10 cellular contexts compared by ENCODE assay signal in the genomic region with DNA sequence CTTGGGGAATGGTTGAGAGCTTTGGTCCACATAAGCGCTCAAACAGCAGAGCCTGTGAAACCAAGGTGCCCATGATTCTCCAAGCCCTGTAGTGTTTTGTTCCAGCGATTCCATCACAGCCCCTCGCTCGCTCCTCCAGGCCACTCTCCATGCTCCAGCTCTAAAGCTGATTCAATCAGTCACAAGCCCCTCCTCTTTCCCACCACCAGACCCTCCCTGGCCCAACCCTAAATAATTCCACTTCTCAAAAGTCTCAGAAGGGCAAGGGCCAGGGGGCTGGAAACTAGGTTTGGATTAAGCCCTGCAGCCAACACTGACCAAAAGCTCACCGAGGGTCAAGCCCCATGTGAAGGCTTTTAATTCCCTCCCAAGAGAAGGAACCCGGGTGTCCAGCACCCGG. TPM values are rescaled to one million over a fixed set of nuclear protein-coding genes. Genes with fewer than 3 reads are reported as not detected.
DNase-seq lines count a peak whose midpoint lies in the region; ATAC-seq, FAIRE-seq and TF ChIP-seq lines count a peak whose summit lies in the region.
"Had no signal": no experiment of that assay in that cellular context is flagged by ENCODE, and none has a peak within 500 bp of the region (broad histone marks: within the 10 kb centered on the region; RNA-seq: fewer than 3 reads in every experiment).

No MANE protein-coding gene starts in this region.

- peak overlapping the region; percentile 41 for H2BK15ac ChIP-seq in mesenchymal stem cell (ENCODE audit: low read depth, poor library complexity, severe bottlenecking)

- H3K27me3 Mint-ChIP-seq in stimulated activated naive CD8-positive, alpha-beta T cell treated with anti-CD3 and anti-CD28 coated beads, Interleukin-15, Interleukin-2, amounts not matched to agents 100 ng/mL and 50 ng/mL, for 24 hours = no peaks in the 10 kb centered on the region

- H3K36me3 ChIP-seq in ascending aorta = peaks cover 17 to 22% of the 10 kb centered on the region in 2 donors
- peaks cover 25 to 32% of the 10 kb centered on the region in 2 experiments for H3K36me3 ChIP-seq in mesenchymal stem cell (ENCODE audit: control insufficient read depth in 1 of 2, insufficient read depth in 2 of 2, low read depth in 1 of 2, low read length in 2 of 2)

- H2BK12ac ChIP-seq in mesenchymal stem cell (ENCODE audit: low read length in 2 of 2) = no peak overlapping the region

- H2BK120ac ChIP-seq in mesenchymal stem cell (ENCODE audit: low read depth, low read length) = no peak overlapping the region

- FAIRE-seq in D721Med (lab: Jason Lieb, UNC) = no peak

- no peak overlapping the region for H2AFZ ChIP-seq in mesenchymal stem cell (ENCODE audit: low read depth, low read length)

- intact Hi-C loops in ascending aorta (cut with DNase I) = no loop called here
- intact Hi-C loops in sciatic nerve (cut with DNase I) = no loop called here

- H3K27ac ChIP-seq in ascending aorta (peak overlapping the region; percentile 27 to 43), mesenchymal stem cell (ENCODE audit: low read length, poor library complexity, severe bottlenecking) (no peak overlapping the region)
- H3K27ac ChIP-seq: brain microvascular endothelial cell had no signal

- no peak overlapping the region for H2AK5ac ChIP-seq in mesenchymal stem cell (ENCODE audit: low read length, severe bottlenecking)

- no peaks in the 10 kb centered on the region for H3K9me3 ChIP-seq in ascending aorta
- no peaks in the 10 kb centered on the region for H3K9me3 ChIP-seq in mesenchymal stem cell (ENCODE audit: control insufficient read depth, low read length)

- H3K9me3 Mint-ChIP-seq in stimulated activated naive CD8-positive, alpha-beta T cell treated with anti-CD3 and anti-CD28 coated beads, Interleukin-15, Interleukin-2, amounts not matched to agents 100 ng/mL and 50 ng/mL, for 24 hours = no peaks in the 10 kb centered on the region

- no peak for DNase-seq in stimulated activated naive CD8-positive, alpha-beta T cell treated with anti-CD3 and anti-CD28 coated beads, Interleukin-15, Interleukin-2, amounts not matched to agents 100 U/mL and 50 U/mL, for 24 hours
- DNase-seq in ascending aorta (ENCODE audit: low spot score in 2 of 2) = no peak
- DNase-seq in mesenchymal stem cell = no peak
- no peak for DNase-seq in D721Med (ENCODE audit: insufficient read length, low spot score)
- DNase-seq in putamen (ENCODE audit: low spot score) = no peak
- DNase-seq in sciatic nerve (ENCODE audit: low spot score) = no peak
- DNase-seq: brain microvascular endothelial cell, SW 1271 had no signal

- no peak overlapping the region for H4K8ac ChIP-seq in mesenchymal stem cell (ENCODE audit: low read length)

- H3K36me3 Mint-ChIP-seq in stimulated activated naive CD8-positive, alpha-beta T cell treated with anti-CD3 and anti-CD28 coated beads, Interleukin-15, Interleukin-2, amounts not matched to agents 100 ng/mL and 50 ng/mL, for 24 hours (ENCODE audit: low read depth) = peaks cover 6% of the 10 kb centered on the region

- no peak overlapping the region for H4K91ac ChIP-seq in mesenchymal stem cell (ENCODE audit: low read length)

- H2BK5ac ChIP-seq in mesenchymal stem cell (ENCODE audit: low read depth, low read length, poor library complexity, severe bottlenecking) = no peak overlapping the region

- 67% methylated on average over 7 of the region's 7 CpGs for WGBS in mesenchymal stem cell

- peaks cover 30% of the 10 kb centered on the region for H3K4me1 Mint-ChIP-seq in stimulated activated naive CD8-positive, alpha-beta T cell treated with anti-CD3 and anti-CD28 coated beads, Interleukin-15, Interleukin-2, amounts not matched to agents 100 ng/mL and 50 ng/mL, for 24 hours (ENCODE audit: low read depth)

- no peak overlapping the region for H3K4me2 ChIP-seq in mesenchymal stem cell (ENCODE audit: low read length, poor library complexity, severe bottlenecking)

- H3K4me3 ChIP-seq in ascending aorta (peak overlapping the region in 1 of 2 donors; percentile 62), mesenchymal stem cell (ENCODE audit: insufficient read depth in 1 of 2, low read depth in 1 of 2, low read length in 2 of 2) (no peak overlapping the region)

- no peak overlapping the region for H3K9ac ChIP-seq in mesenchymal stem cell (ENCODE audit: low read length)

- H3K14ac ChIP-seq in mesenchymal stem cell (ENCODE audit: low read length in 2 of 2) = no peak overlapping the region

- no peak overlapping the region for H3K23ac ChIP-seq in mesenchymal stem cell (ENCODE audit: low read length in 2 of 2)

- H3K4ac ChIP-seq in mesenchymal stem cell (ENCODE audit: low read depth in 1 of 2, low read length in 2 of 2) = no peak overlapping the region

- TF ChIP-seq CTCF in ascending aorta (IDR thresholded peaks at IDR 0.05) (no peak), D721Med (IDR thresholded peaks at IDR 0.05; ENCODE audit: insufficient read depth, missing control alignments) (no peak)

- peaks cover 10% of the 10 kb centered on the region for H3K79me1 ChIP-seq in mesenchymal stem cell (replicated peaks; ENCODE audit: low read length, poor library complexity, severe bottlenecking)

- peak overlapping the region; percentile 36 for H3K27ac Mint-ChIP-seq in stimulated activated naive CD8-positive, alpha-beta T cell treated with anti-CD3 and anti-CD28 coated beads, Interleukin-15, Interleukin-2, amounts not matched to agents 100 ng/mL and 50 ng/mL, for 24 hours

- H3K18ac ChIP-seq in mesenchymal stem cell (ENCODE audit: low read depth in 1 of 2, low read length in 2 of 2) = no peak overlapping the region

- H3K4me3 Mint-ChIP-seq in stimulated activated naive CD8-positive, alpha-beta T cell treated with anti-CD3 and anti-CD28 coated beads, Interleukin-15, Interleukin-2, amounts not matched to agents 100 ng/mL and 50 ng/mL, for 24 hours = peak overlapping the region; percentile 85

- H3K4me1 ChIP-seq in ascending aorta (peaks cover under 1 to 4% of the 10 kb centered on the region in 2 donors), mesenchymal stem cell (ENCODE audit: control insufficient read depth, insufficient read depth, low read depth, low read length) (peaks cover 21% of the 10 kb centered on the region)

- H3K27me3 ChIP-seq in ascending aorta (no peaks in the 10 kb centered on the region), mesenchymal stem cell (ENCODE audit: control insufficient read depth in 1 of 2, insufficient read depth in 1 of 2, low read length in 2 of 2) (no peaks in the 10 kb centered on the region)
- H3K27me3 ChIP-seq: brain microvascular endothelial cell had no signal

- ATAC-seq in stimulated activated naive CD8-positive, alpha-beta T cell treated with anti-CD3 and anti-CD28 coated beads, Interleukin-15, Interleukin-2, amounts not matched to agents 100 U/mL and 50 U/mL, for 24 hours = no peak
- no peak for ATAC-seq in esophagus mucosa
- no peak for ATAC-seq in sciatic nerve

RNA-seq across cellular contexts. Expression of a gene that starts 1.5 kb away (rescaled TPM):
- total RNA-seq in ascending aorta (not detected), esophagus mucosa (8.1 TPM), sciatic nerve (0.45 TPM)
- polyA plus RNA-seq in mesenchymal stem cell (2013, experiment 1 of 2) = 0.58 TPM
- 0.56 TPM for polyA plus RNA-seq in mesenchymal stem cell (2013, experiment 2 of 2)

RNA-seq across cellular contexts. Expression of a gene that starts 4.3 kb away (rescaled TPM):
- total RNA-seq in ascending aorta (48.2 TPM), esophagus mucosa (18.7 TPM), sciatic nerve (8.8 TPM)
- 24.6 TPM for polyA plus RNA-seq in mesenchymal stem cell (2013, experiment 1 of 2)
- polyA plus RNA-seq in mesenchymal stem cell (2013, experiment 2 of 2) = 24.3 TPM

RNA-seq across cellular contexts. Expression of a gene that starts 18.2 kb away (rescaled TPM):
- total RNA-seq in ascending aorta = 17.6 TPM
- 20.4 TPM for polyA plus RNA-seq in mesenchymal stem cell (2013, experiment 1 of 2)
- polyA plus RNA-seq in mesenchymal stem cell (2013, experiment 2 of 2) = 21.8 TPM
- 24.2 TPM for total RNA-seq in esophagus mucosa
- total RNA-seq in sciatic nerve = 19.3 TPM

RNA-seq across cellular contexts. Expression of a gene that starts 35.9 kb away (rescaled TPM):
- total RNA-seq in ascending aorta (103 TPM), esophagus mucosa (30.8 TPM), sciatic nerve (109 TPM)
- 22.8 TPM for polyA plus RNA-seq in mesenchymal stem cell (2013, experiment 1 of 2)
- 21.7 TPM for polyA plus RNA-seq in mesenchymal stem cell (2013, experiment 2 of 2)
